Comparison of ENCODE assay signal across 8 cellular contexts in genomic region chr9:37415011-37415719, GRCh38. TPM values are rescaled to one million over a fixed set of nuclear protein-coding genes. Genes with fewer than 3 reads are reported as not detected.
DNase-seq lines count a peak whose midpoint lies in the region; ATAC-seq and TF ChIP-seq lines count a peak whose summit lies in the region.

No MANE protein-coding gene starts in this region.

- H3K4me3 ChIP-seq in Peyer's patch (no peak overlapping the region), foreskin fibroblast (ENCODE audit: low read depth in 1 of 2, low read length in 2 of 2) (no peak overlapping the region)

- TF ChIP-seq CTCF in Peyer's patch (IDR thresholded peaks at IDR 0.05) (peak; percentile 66 to 85 (median 84)), foreskin fibroblast (IDR thresholded peaks at IDR 0.05; ENCODE audit: low read depth, low read length) (peak; percentile 75)

- H3K4me1 ChIP-seq in Peyer's patch: peaks cover 0 to 14% (median 0%) of the 10 kb centered on the region in 4 donors

- no peaks in the 10 kb centered on the region for H3K9me3 Mint-ChIP-seq in activated T-helper 17 cell treated with anti-CD3 and anti-CD28 coated beads, Interleukin-2, amount 50 U/mL, for 72 hours

- H3K27me3 ChIP-seq in Peyer's patch: no peaks in the 10 kb centered on the region

- no peak for TF ChIP-seq POLR2A in Peyer's patch (IDR thresholded peaks at IDR 0.05)

- H3K27me3 Mint-ChIP-seq in activated T-helper 17 cell treated with anti-CD3 and anti-CD28 coated beads, Interleukin-2, amount 50 U/mL, for 72 hours: peaks cover 4% of the 10 kb centered on the region

- DNase-seq in ELF-1 (ENCODE audit: low read depth, low spot score): peak; percentile 94
- peak; percentile 91 for DNase-seq in HuH-7.5 (ENCODE audit: low spot score)
- peak; percentile 65 to 88 (median 68) for DNase-seq in Peyer's patch
- peak; percentile 65 to 85 for DNase-seq in foreskin fibroblast
- peak in 46 of 56 donors; percentile 27 to 81 (median 52) for DNase-seq in nucleus accumbens (lab: John Stamatoyannopoulos, UW)
- DNase-seq in superior temporal gyrus (ENCODE audit: extremely low spot score): peak; percentile 93

- peak overlapping the region; percentile 3 for H3K4me3 Mint-ChIP-seq in activated T-helper 17 cell treated with anti-CD3 and anti-CD28 coated beads, Interleukin-2, amount 50 U/mL, for 72 hours

- peak; percentile 66 for ATAC-seq in activated T-helper 17 cell treated with anti-CD3 and anti-CD28 coated beads, Interleukin-2, amount 50 U/mL, for 72 hours (replicated peaks)
- ATAC-seq in GM18909 (IDR thresholded peaks at IDR 0.05; ENCODE audit: poor library complexity, unreplicated experiment): no peak

- peaks cover 15% of the 10 kb centered on the region for H3K4me1 Mint-ChIP-seq in activated T-helper 17 cell treated with anti-CD3 and anti-CD28 coated beads, Interleukin-2, amount 50 U/mL, for 72 hours

- H3K36me3 ChIP-seq in Peyer's patch: no peaks in the 10 kb centered on the region

- H3K36me3 Mint-ChIP-seq in activated T-helper 17 cell treated with anti-CD3 and anti-CD28 coated beads, Interleukin-2, amount 50 U/mL, for 72 hours (ENCODE audit: low read depth): no peaks in the 10 kb centered on the region

- no peaks in the 10 kb centered on the region for H3K9me3 ChIP-seq in Peyer's patch

- H3K27ac ChIP-seq in Peyer's patch: no peak overlapping the region

- H3K27ac Mint-ChIP-seq in activated T-helper 17 cell treated with anti-CD3 and anti-CD28 coated beads, Interleukin-2, amount 50 U/mL, for 72 hours: peak overlapping the region; percentile 45

RNA-seq across cellular contexts. Expression of gene GRHPR, which starts 7.3 kb away (rescaled TPM):
- 100 to 1,000 TPM in 3 of 4 donors, 10 to 100 TPM in 1; 99.0 to 141 (median 114) TPM for total RNA-seq in Peyer's patch
- 10 to 100 TPM; 46.4 to 47.0 TPM for total RNA-seq in activated T-helper 17 cell treated with anti-CD3 and anti-CD28 coated beads, Interleukin-2, amount 50 U/mL, for 72 hours

RNA-seq across cellular contexts. Expression of gene ZBTB5, which starts 50.1 kb away (rescaled TPM):
- total RNA-seq in Peyer's patch: 10 to 100 TPM in 3 of 4 donors, 1 to 10 TPM in 1; 9.1 to 15.1 (median 12.8) TPM
- 10 to 100 TPM in 1 of 2 donors, 1 to 10 TPM in 1; 7.7 to 13.8 TPM for total RNA-seq in activated T-helper 17 cell treated with anti-CD3 and anti-CD28 coated beads, Interleukin-2, amount 50 U/mL, for 72 hours
